In the genomic region with DNA sequence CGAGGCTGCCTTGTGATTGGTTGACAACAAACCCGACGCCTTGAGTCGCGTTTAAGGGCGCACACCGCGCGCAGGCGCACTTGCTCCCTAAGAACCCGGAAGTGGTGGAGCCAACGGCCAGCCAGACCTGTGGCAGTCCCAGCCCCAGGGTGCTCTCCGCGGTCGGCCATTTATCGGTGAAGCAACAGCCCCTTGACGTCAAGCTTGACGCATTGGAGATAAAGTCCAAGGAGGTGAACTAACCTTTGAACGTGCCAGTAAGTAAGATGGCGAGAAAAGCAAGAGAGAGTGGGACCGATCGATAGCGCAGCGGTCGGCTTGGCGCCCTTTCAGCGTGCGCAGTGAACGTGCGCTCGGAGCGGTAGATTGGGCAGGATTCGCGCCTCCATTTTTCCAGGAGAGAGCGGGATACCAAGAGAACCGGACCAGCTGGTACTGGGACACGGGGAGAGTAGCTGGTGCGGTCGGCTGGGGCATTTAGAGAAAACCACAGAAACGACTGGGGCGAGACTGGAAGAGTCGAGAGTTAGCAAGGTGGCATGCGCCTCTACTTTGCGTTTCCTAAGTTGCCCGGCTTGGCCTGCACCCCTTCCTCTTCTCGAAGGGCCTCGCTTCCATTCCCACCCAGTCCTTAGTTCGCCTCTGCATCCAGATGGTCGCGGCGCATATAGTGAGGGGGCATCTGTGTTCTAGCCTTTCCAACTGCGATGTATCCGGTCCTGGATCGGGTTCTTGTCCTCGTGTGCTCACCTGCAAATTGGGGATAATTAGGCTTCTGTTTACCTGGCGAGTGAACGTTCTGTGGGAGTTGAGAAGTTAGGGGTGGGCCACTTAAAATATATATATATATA, we compare ENCODE assay signal across 1 cellular context.
TF ChIP-seq lines count a peak whose summit lies in the region.

TSS of gene CSTF1 (plus strand) at position 364 of the 851 bp plus-strand sequence. CDS start 2,908 bp downstream, outside the sequence.

TF ChIP-seq in HEK293, 187 proteins besides CTCF, POLR2A, EP300 and RAD21 (continued from another document and continues in another):
- TF ChIP-seq ZBTB10 (tag by site-specific recombination; IDR thresholded peaks at IDR 0.05) (peak; percentile 69), ZNF514 (tag by site-specific recombination; IDR thresholded peaks at IDR 0.05) (no peak), ZNF558 (tag by site-specific recombination; IDR thresholded peaks at IDR 0.05) (peak; percentile 44; the same call in 1 of the 2 replicates), KLF16 (tag by site-specific recombination; IDR thresholded peaks at IDR 0.05) (peak; percentile 9; the same call in 1 of the 2 replicates), ZNF785 (tag by site-specific recombination; IDR thresholded peaks at IDR 0.05) (no peak; the same call in 1 of the 2 replicates), ZNF530 (tag by site-specific recombination; IDR thresholded peaks at IDR 0.05; ENCODE audit: low read depth) (no peak), ZNF544 (tag by site-specific recombination; IDR thresholded peaks at IDR 0.05) (no peak), ZNF560 (tag by site-specific recombination; IDR thresholded peaks at IDR 0.05; ENCODE audit: borderline replicate concordance) (no peak), YY1 (tag by site-specific recombination; IDR thresholded peaks at IDR 0.05) (peak; percentile 99), ZNF510 (tag by site-specific recombination; IDR thresholded peaks at IDR 0.05; ENCODE audit: insufficient replicate concordance) (no peak), ZNF169 (tag by site-specific recombination; IDR thresholded peaks at IDR 0.05) (no peak), ZNF837 (tag by site-specific recombination; IDR thresholded peaks at IDR 0.05) (no peak), SP2 (tag by site-specific recombination; IDR thresholded peaks at IDR 0.05) (peak; percentile 93), ZNF677 (tag by site-specific recombination; IDR thresholded peaks at IDR 0.05) (no peak), FEZF1 (tag by site-specific recombination; IDR thresholded peaks at IDR 0.05) (peak; percentile 21; the same call in 1 of the 2 replicates), ZNF843 (tag by site-specific recombination; IDR thresholded peaks at IDR 0.05) (no peak), GLI4 (tag by site-specific recombination; IDR thresholded peaks at IDR 0.05) (no peak), GLIS2 (tag by site-specific recombination; IDR thresholded peaks at IDR 0.05) (no peak), ZNF701 (tag by site-specific recombination; IDR thresholded peaks at IDR 0.05) (no peak), ZFP3 (tag by site-specific recombination; IDR thresholded peaks at IDR 0.05; ENCODE audit: low read depth) (no peak), ZNF664 (tag by site-specific recombination; IDR thresholded peaks at IDR 0.05) (no peak; the same call in 1 of the 2 replicates), ZNF341 (tag by site-specific recombination; IDR thresholded peaks at IDR 0.05; ENCODE audit: low read depth) (peak; percentile 54), PRDM6 (tag by site-specific recombination; IDR thresholded peaks at IDR 0.05) (no peak), ZNF2 (tag by site-specific recombination; IDR thresholded peaks at IDR 0.05) (peak; percentile 51; the same call in 1 of the 2 replicates), HOXC10 (CRISPR knock-in tag; IDR thresholded peaks at IDR 0.05) (no peak), ZNF239 (tag by site-specific recombination; IDR thresholded peaks at IDR 0.05) (no peak), ZEB2 (tag by site-specific recombination; IDR thresholded peaks at IDR 0.05) (peak; percentile 87), KLF9 (tag by site-specific recombination; IDR thresholded peaks at IDR 0.05; ENCODE audit: low read depth) (no peak), YY2 (tag by site-specific recombination; IDR thresholded peaks at IDR 0.05) (peak; percentile 95), BCL11B (tag by site-specific recombination; IDR thresholded peaks at IDR 0.05; ENCODE audit: low read depth) (no peak), ZNF830 (tag by site-specific recombination; IDR thresholded peaks at IDR 0.05; ENCODE audit: low read depth) (no peak), ZNF10 (tag by site-specific recombination; IDR thresholded peaks at IDR 0.05) (no peak), ZNF624 (tag by site-specific recombination; IDR thresholded peaks at IDR 0.05) (no peak), SETDB1 (IDR thresholded peaks at IDR 0.05; ENCODE audit: insufficient read length, low read length) (peak; percentile 87), ZNF350 (tag by site-specific recombination; IDR thresholded peaks at IDR 0.05) (no peak), TRIM28 (IDR thresholded peaks at IDR 0.05; ENCODE audit: borderline replicate concordance, low read length) (no peak; the same call in 1 of the 2 replicates), KLF10 (tag by site-specific recombination; IDR thresholded peaks at IDR 0.05) (peak; percentile 6; the same call in 1 of the 2 replicates), ZNF292 (tag by site-specific recombination; IDR thresholded peaks at IDR 0.05; ENCODE audit: borderline replicate concordance, low read depth) (no peak), ZBTB21 (tag by site-specific recombination; IDR thresholded peaks at IDR 0.05) (peak; percentile 99), KLF1 (tag by site-specific recombination; IDR thresholded peaks at IDR 0.05) (no peak)
- TF ChIP-seq, protein P1, sequence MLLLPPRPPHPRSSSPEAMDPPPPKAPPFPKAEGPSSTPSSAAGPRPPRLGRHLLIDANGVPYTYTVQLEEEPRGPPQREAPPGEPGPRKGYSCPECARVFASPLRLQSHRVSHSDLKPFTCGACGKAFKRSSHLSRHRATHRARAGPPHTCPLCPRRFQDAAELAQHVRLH (tag by site-specific recombination; IDR thresholded peaks at IDR 0.05), result no peak; the same call in 1 of the 2 replicates
- TF ChIP-seq, protein P2, sequence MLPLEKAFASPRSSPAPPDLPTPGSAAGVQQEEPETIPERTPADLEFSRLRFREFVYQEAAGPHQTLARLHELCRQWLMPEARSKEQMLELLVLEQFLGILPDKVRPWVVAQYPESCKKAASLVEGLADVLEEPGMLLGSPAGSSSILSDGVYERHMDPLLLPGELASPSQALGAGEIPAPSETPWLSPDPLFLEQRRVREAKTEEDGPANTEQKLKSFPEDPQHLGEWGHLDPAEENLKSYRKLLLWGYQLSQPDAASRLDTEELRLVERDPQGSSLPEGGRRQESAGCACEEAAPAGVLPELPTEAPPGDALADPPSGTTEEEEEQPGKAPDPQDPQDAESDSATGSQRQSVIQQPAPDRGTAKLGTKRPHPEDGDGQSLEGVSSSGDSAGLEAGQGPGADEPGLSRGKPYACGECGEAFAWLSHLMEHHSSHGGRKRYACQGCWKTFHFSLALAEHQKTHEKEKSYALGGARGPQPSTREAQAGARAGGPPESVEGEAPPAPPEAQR (tag by site-specific recombination; IDR thresholded peaks at IDR 0.05), result no peak
- TF ChIP-seq, protein P3, sequence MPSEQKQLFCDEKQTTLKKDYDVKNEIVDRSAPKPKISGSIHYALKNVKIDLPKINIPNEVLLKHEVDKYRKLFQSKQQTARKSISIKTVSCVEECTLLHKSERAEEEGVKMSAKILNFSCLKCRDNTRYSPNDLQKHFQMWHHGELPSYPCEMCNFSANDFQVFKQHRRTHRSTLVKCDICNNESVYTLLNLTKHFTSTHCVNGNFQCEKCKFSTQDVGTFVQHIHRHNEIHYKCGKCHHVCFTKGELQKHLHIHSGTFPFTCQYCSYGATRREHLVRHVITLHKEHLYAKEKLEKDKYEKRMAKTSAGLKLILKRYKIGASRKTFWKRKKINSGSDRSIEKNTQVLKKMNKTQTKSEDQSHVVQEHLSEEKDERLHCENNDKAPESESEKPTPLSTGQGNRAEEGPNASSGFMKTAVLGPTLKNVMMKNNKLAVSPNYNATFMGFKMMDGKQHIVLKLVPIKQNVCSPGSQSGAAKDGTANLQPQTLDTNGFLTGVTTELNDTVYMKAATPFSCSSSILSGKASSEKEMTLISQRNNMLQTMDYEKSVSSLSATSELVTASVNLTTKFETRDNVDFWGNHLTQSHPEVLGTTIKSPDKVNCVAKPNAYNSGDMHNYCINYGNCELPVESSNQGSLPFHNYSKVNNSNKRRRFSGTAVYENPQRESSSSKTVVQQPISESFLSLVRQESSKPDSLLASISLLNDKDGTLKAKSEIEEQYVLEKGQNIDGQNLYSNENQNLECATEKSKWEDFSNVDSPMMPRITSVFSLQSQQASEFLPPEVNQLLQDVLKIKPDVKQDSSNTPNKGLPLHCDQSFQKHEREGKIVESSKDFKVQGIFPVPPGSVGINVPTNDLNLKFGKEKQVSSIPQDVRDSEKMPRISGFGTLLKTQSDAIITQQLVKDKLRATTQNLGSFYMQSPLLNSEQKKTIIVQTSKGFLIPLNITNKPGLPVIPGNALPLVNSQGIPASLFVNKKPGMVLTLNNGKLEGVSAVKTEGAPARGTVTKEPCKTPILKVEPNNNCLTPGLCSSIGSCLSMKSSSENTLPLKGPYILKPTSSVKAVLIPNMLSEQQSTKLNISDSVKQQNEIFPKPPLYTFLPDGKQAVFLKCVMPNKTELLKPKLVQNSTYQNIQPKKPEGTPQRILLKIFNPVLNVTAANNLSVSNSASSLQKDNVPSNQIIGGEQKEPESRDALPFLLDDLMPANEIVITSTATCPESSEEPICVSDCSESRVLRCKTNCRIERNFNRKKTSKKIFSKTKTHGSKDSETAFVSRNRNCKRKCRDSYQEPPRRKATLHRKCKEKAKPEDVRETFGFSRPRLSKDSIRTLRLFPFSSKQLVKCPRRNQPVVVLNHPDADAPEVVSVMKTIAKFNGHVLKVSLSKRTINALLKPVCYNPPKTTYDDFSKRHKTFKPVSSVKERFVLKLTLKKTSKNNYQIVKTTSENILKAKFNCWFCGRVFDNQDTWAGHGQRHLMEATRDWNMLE (tag by site-specific recombination; conservative IDR thresholded peaks at IDR 0.05; ENCODE audit: low read depth), result peak; percentile 80
- TF ChIP-seq, protein P4, sequence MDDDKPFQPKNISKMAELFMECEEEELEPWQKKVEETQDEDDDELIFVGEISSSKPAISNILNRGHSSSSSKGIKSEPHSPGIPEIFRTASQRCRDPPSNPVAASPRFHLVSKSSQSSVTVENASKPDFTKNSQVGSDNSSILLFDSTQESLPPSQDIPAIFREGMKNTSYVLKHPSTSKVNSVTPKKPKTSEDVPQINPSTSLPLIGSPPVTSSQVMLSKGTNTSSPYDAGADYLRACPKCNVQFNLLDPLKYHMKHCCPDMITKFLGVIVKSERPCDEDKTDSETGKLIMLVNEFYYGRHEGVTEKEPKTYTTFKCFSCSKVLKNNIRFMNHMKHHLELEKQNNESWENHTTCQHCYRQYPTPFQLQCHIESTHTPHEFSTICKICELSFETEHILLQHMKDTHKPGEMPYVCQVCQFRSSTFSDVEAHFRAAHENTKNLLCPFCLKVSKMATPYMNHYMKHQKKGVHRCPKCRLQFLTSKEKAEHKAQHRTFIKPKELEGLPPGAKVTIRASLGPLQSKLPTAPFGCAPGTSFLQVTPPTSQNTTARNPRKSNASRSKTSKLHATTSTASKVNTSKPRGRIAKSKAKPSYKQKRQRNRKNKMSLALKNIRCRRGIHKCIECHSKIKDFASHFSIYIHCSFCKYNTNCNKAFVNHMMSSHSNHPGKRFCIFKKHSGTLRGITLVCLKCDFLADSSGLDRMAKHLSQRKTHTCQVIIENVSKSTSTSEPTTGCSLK (tag by site-specific recombination; IDR thresholded peaks at IDR 0.05), result no peak
- TF ChIP-seq, protein P5, sequence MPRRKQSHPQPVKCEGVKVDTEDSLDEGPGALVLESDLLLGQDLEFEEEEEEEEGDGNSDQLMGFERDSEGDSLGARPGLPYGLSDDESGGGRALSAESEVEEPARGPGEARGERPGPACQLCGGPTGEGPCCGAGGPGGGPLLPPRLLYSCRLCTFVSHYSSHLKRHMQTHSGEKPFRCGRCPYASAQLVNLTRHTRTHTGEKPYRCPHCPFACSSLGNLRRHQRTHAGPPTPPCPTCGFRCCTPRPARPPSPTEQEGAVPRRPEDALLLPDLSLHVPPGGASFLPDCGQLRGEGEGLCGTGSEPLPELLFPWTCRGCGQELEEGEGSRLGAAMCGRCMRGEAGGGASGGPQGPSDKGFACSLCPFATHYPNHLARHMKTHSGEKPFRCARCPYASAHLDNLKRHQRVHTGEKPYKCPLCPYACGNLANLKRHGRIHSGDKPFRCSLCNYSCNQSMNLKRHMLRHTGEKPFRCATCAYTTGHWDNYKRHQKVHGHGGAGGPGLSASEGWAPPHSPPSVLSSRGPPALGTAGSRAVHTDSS (tag by site-specific recombination; IDR thresholded peaks at IDR 0.05), result no peak
